ENCODE assay signal across 26 cellular contexts in genomic region chr11:119856681-119857485, GRCh38.
"Had no signal": no experiment of that assay in that cellular context is flagged by ENCODE, and none has a peak within 500 bp of the region (broad histone marks: within the 10 kb centered on the region; RNA-seq: fewer than 3 reads in every experiment).

No MANE protein-coding gene starts in this region.

- H3K4me1 ChIP-seq: thyroid gland, upper lobe of left lung had no signal

- H3K4me3 Mint-ChIP-seq: activated CD4-positive, alpha-beta memory T cell treated with anti-CD3 and anti-CD28 coated beads, Interleukin-2, amount 10 ng/mL, durations not matched to agents 7 days and 5 days; activated CD4-positive, alpha-beta T cell treated with anti-CD3 and anti-CD28 coated beads, Interleukin-2, amount 10 ng/mL, durations not matched to agents 24 days and 14 days; activated naive CD4-positive, alpha-beta T cell treated with anti-CD3 and anti-CD28 coated beads, Interleukin-2, amount 50 U/mL, for 24 hours; activated naive CD8-positive, alpha-beta T cell treated with anti-CD3 and anti-CD28 coated beads, Interleukin-2, amount 50 U/mL, for 24 hours; activated T-cell treated with anti-CD3 and anti-CD28 coated beads, Interleukin-2, amount 50 U/mL, for 4 hours; activated T-helper 17 cell treated with anti-CD3 and anti-CD28 coated beads, Interleukin-2, amount 50 U/mL, for 72 hours; dendritic cell treated with granulocyte-macrophage colony-stimulating factor and Interleukin-4, amounts not matched to agents 40 ng/mL and 50 ng/mL, for 4 days; natural killer cell treated with Interleukin-12 subunit alpha and Interleukin-12 subunit beta and Interleukin-15 and Interleukin-18, amount 100 ng/mL, for 72 hours; stimulated activated memory B cell treated with anti-CD40 and anti-IgM and Interleukin-4, amounts not matched to agents 10 μg/mL and 1 μg/mL and 100 μg/mL, for 72 hours; stimulated activated naive CD8-positive, alpha-beta T cell treated with anti-CD3 and anti-CD28 coated beads, Interleukin-15, amount 100 ng/mL, for 72 hours; T-helper 17 cell had no signal

- H3K27ac Mint-ChIP-seq: activated CD4-positive, alpha-beta memory T cell treated with anti-CD3 and anti-CD28 coated beads, Interleukin-2, amount 10 ng/mL, durations not matched to agents 7 days and 5 days; activated CD4-positive, alpha-beta T cell treated with anti-CD3 and anti-CD28 coated beads, Interleukin-2, amount 10 ng/mL, durations not matched to agents 24 days and 14 days; activated naive CD4-positive, alpha-beta T cell treated with anti-CD3 and anti-CD28 coated beads, Interleukin-2, amount 50 U/mL, for 24 hours; activated naive CD8-positive, alpha-beta T cell treated with anti-CD3 and anti-CD28 coated beads, Interleukin-2, amount 50 U/mL, for 24 hours; activated T-helper 17 cell treated with anti-CD3 and anti-CD28 coated beads, Interleukin-2, amount 50 U/mL, for 72 hours; dendritic cell treated with granulocyte-macrophage colony-stimulating factor and Interleukin-4, amounts not matched to agents 40 ng/mL and 50 ng/mL, for 4 days; natural killer cell treated with Interleukin-12 subunit alpha and Interleukin-12 subunit beta and Interleukin-15 and Interleukin-18, amount 100 ng/mL, for 72 hours; progenitor cell of endocrine pancreas; stimulated activated memory B cell treated with anti-CD40 and anti-IgM and Interleukin-4, amounts not matched to agents 10 μg/mL and 1 μg/mL and 100 μg/mL, for 72 hours; T-helper 17 cell had no signal

- ATAC-seq: activated naive CD8-positive, alpha-beta T cell treated with anti-CD3 and anti-CD28 coated beads, Interleukin-2, amount 50 U/mL, for 24 hours; activated T-cell treated with anti-CD3 and anti-CD28 coated beads, Interleukin-2, amount 50 U/mL, for 4 hours; activated T-helper 17 cell treated with anti-CD3 and anti-CD28 coated beads, Interleukin-2, amount 50 U/mL, for 72 hours; left cardiac atrium; left ventricle myocardium superior; mucosa of descending colon; natural killer cell treated with Interleukin-12 subunit alpha and Interleukin-12 subunit beta and Interleukin-15 and Interleukin-18, amount 100 ng/mL, for 72 hours; right lobe of liver; stimulated activated memory B cell treated with anti-CD40 and anti-IgM and Interleukin-4, amounts not matched to agents 10 μg/mL and 1 μg/mL and 100 μg/mL, for 72 hours; stimulated activated naive CD8-positive, alpha-beta T cell treated with anti-CD3 and anti-CD28 coated beads, Interleukin-15, amount 100 ng/mL, for 72 hours; T-helper 17 cell had no signal

- DNase-seq: activated CD4-positive, alpha-beta memory T cell treated with anti-CD3 and anti-CD28 coated beads, Interleukin-2, amount 10 ng/mL, durations not matched to agents 7 days and 5 days; activated CD4-positive, alpha-beta T cell treated with anti-CD3 and anti-CD28 coated beads, Interleukin-2, amount 10 ng/mL, durations not matched to agents 24 days and 14 days; activated CD4-positive, CD25-positive, alpha-beta regulatory T cell treated with anti-CD3 and anti-CD28 coated beads, Interleukin-2, amount 50 U/mL, for 72 hours; activated naive CD8-positive, alpha-beta T cell treated with anti-CD3 and anti-CD28 coated beads, Interleukin-2, amount 50 U/mL, for 24 hours; activated T-cell treated with anti-CD3 and anti-CD28 coated beads, Interleukin-2, amount 50 U/mL, for 4 hours; amygdala; esophagus squamous epithelium; left cardiac atrium; left ventricle myocardium superior; mucosa of descending colon; stimulated activated CD4-positive, alpha-beta T cell treated with anti-CD3 and anti-CD28 coated beads, Interleukin-4, amount 100 ng/mL, for 4 hours; stimulated activated CD8-positive, alpha-beta memory T cell treated with anti-CD3 and anti-CD28 coated beads, Interleukin-4, amount 100 ng/mL, for 48 hours; stimulated activated naive CD8-positive, alpha-beta T cell treated with anti-CD3 and anti-CD28 coated beads, Interleukin-15, amount 100 ng/mL, for 72 hours; T-helper 17 cell; thyroid gland; upper lobe of left lung had no signal

- H3K4me1 Mint-ChIP-seq: activated CD4-positive, alpha-beta memory T cell treated with anti-CD3 and anti-CD28 coated beads, Interleukin-2, amount 10 ng/mL, durations not matched to agents 7 days and 5 days; activated CD4-positive, alpha-beta T cell treated with anti-CD3 and anti-CD28 coated beads, Interleukin-2, amount 10 ng/mL, durations not matched to agents 24 days and 14 days; activated naive CD4-positive, alpha-beta T cell treated with anti-CD3 and anti-CD28 coated beads, Interleukin-2, amount 50 U/mL, for 24 hours; activated naive CD8-positive, alpha-beta T cell treated with anti-CD3 and anti-CD28 coated beads, Interleukin-2, amount 50 U/mL, for 24 hours; activated T-helper 17 cell treated with anti-CD3 and anti-CD28 coated beads, Interleukin-2, amount 50 U/mL, for 72 hours; stimulated activated memory B cell treated with anti-CD40 and anti-IgM and Interleukin-4, amounts not matched to agents 10 μg/mL and 1 μg/mL and 100 μg/mL, for 72 hours; stimulated activated naive CD8-positive, alpha-beta T cell treated with anti-CD3 and anti-CD28 coated beads, Interleukin-15, amount 100 ng/mL, for 72 hours had no signal

- H3K27ac ChIP-seq: epithelial cell of prostate, esophagus squamous epithelium, neutrophil, right lobe of liver, skin epidermis, thyroid gland, upper lobe of left lung had no signal

- H3K9me3 Mint-ChIP-seq: activated CD4-positive, alpha-beta memory T cell treated with anti-CD3 and anti-CD28 coated beads, Interleukin-2, amount 10 ng/mL, durations not matched to agents 7 days and 5 days; activated CD4-positive, alpha-beta T cell treated with anti-CD3 and anti-CD28 coated beads, Interleukin-2, amount 10 ng/mL, durations not matched to agents 24 days and 14 days; activated naive CD4-positive, alpha-beta T cell treated with anti-CD3 and anti-CD28 coated beads, Interleukin-2, amount 50 U/mL, for 24 hours; activated naive CD8-positive, alpha-beta T cell treated with anti-CD3 and anti-CD28 coated beads, Interleukin-2, amount 50 U/mL, for 24 hours; activated T-cell treated with anti-CD3 and anti-CD28 coated beads, Interleukin-2, amount 50 U/mL, for 4 hours; activated T-helper 17 cell treated with anti-CD3 and anti-CD28 coated beads, Interleukin-2, amount 50 U/mL, for 72 hours; dendritic cell treated with granulocyte-macrophage colony-stimulating factor and Interleukin-4, amounts not matched to agents 40 ng/mL and 50 ng/mL, for 4 days; natural killer cell treated with Interleukin-12 subunit alpha and Interleukin-12 subunit beta and Interleukin-15 and Interleukin-18, amount 100 ng/mL, for 72 hours; stimulated activated memory B cell treated with anti-CD40 and anti-IgM and Interleukin-4, amounts not matched to agents 10 μg/mL and 1 μg/mL and 100 μg/mL, for 72 hours; stimulated activated naive CD8-positive, alpha-beta T cell treated with anti-CD3 and anti-CD28 coated beads, Interleukin-15, amount 100 ng/mL, for 72 hours had no signal

- H3K36me3 Mint-ChIP-seq: activated naive CD4-positive, alpha-beta T cell treated with anti-CD3 and anti-CD28 coated beads, Interleukin-2, amount 50 U/mL, for 24 hours; natural killer cell treated with Interleukin-12 subunit alpha and Interleukin-12 subunit beta and Interleukin-15 and Interleukin-18, amount 100 ng/mL, for 72 hours; stimulated activated memory B cell treated with anti-CD40 and anti-IgM and Interleukin-4, amounts not matched to agents 10 μg/mL and 1 μg/mL and 100 μg/mL, for 72 hours had no signal

- H3K27me3 ChIP-seq: right lobe of liver, thyroid gland, upper lobe of left lung had no signal
